In genomic region chr5:135086326-135086725, GRCh38 we compare ENCODE assay signal across 1 cellular context.
TF ChIP-seq lines count a peak whose summit lies in the region.

No MANE protein-coding gene starts in this region.

TF ChIP-seq in H1, 55 proteins besides CTCF, POLR2A, EP300 and RAD21 (continued from another document):
- TF ChIP-seq GABPA (IDR thresholded peaks at IDR 0.05; ENCODE audit: borderline replicate concordance, insufficient read depth, low read length), result no peak
